15 cellular contexts compared by ENCODE assay signal in genomic region chr10:76382381-76382851, GRCh38.
DNase-seq lines count a peak whose midpoint lies in the region; ATAC-seq, FAIRE-seq and TF ChIP-seq lines count a peak whose summit lies in the region.
"Had no signal": no experiment of that assay in that cellular context is flagged by ENCODE, and none has a peak within 500 bp of the region (broad histone marks: within the 10 kb centered on the region; RNA-seq: fewer than 3 reads in every experiment).

No MANE protein-coding gene starts in this region.

- no peaks in the 10 kb centered on the region for H3K27me3 ChIP-seq in small intestine (ENCODE audit: control insufficient read depth in 2 of 2, insufficient read depth in 2 of 2, low read length in 2 of 2)
- H3K27me3 ChIP-seq: ascending aorta, Peyer's patch had no signal

- no peak overlapping the region for H3K27ac ChIP-seq in small intestine (ENCODE audit: low read depth in 1 of 2, low read length in 1 of 2)
- H3K27ac ChIP-seq: ascending aorta, Peyer's patch had no signal

- no peaks in the 10 kb centered on the region for H3K9me3 ChIP-seq in small intestine (ENCODE audit: control insufficient read depth, low read depth)
- H3K9me3 ChIP-seq: ascending aorta, Peyer's patch had no signal

- peak overlapping the region; percentile 77 for H3K27ac Mint-ChIP-seq in osteocyte (ENCODE audit: unreplicated experiment)
- H3K27ac Mint-ChIP-seq: natural killer cell treated with Interleukin-12 subunit alpha and Interleukin-12 subunit beta and Interleukin-15 and Interleukin-18, amount 100 ng/mL, for 72 hours; WTC11 had no signal

- no peak for FAIRE-seq in small intestine (lab: Jason Lieb, UNC)
- FAIRE-seq: GM19239, K562 had no signal

- no peak overlapping the region for H3K4me3 ChIP-seq in small intestine (ENCODE audit: low read depth in 1 of 2, low read length in 2 of 2)
- H3K4me3 ChIP-seq: ascending aorta, K562, Peyer's patch had no signal

- 62 to 87% (median 78%) methylated on average over 2 of the region's 2 CpGs for WGBS in small intestine, 3 donors

- no peak for ATAC-seq in GM18502 (IDR thresholded peaks at IDR 0.05; ENCODE audit: poor library complexity, unreplicated experiment)
- ATAC-seq: K562; natural killer cell treated with Interleukin-12 subunit alpha and Interleukin-12 subunit beta and Interleukin-15 and Interleukin-18, amount 100 ng/mL, for 72 hours; WTC11 had no signal

- H3K4me3 Mint-ChIP-seq in osteocyte (ENCODE audit: unreplicated experiment), result no peak overlapping the region
- H3K4me3 Mint-ChIP-seq: natural killer cell treated with Interleukin-12 subunit alpha and Interleukin-12 subunit beta and Interleukin-15 and Interleukin-18, amount 100 ng/mL, for 72 hours; WTC11 had no signal

- no peaks in the 10 kb centered on the region for H3K27me3 Mint-ChIP-seq in osteocyte (ENCODE audit: unreplicated experiment)

- peaks cover 14% of the 10 kb centered on the region for H3K4me1 Mint-ChIP-seq in osteocyte (ENCODE audit: unreplicated experiment)

- no peaks in the 10 kb centered on the region for H3K36me3 ChIP-seq in small intestine (ENCODE audit: control insufficient read depth in 2 of 2, insufficient read depth in 2 of 2, low read length in 2 of 2)
- H3K36me3 ChIP-seq: ascending aorta, Peyer's patch had no signal

- H3K9me3 Mint-ChIP-seq in osteocyte (ENCODE audit: unreplicated experiment), result peaks cover 13% of the 10 kb centered on the region

- H3K36me3 Mint-ChIP-seq in osteocyte (ENCODE audit: unreplicated experiment), result peaks cover 6% of the 10 kb centered on the region
- H3K36me3 Mint-ChIP-seq: WTC11 had no signal

- H3K4me1 ChIP-seq in small intestine (ENCODE audit: control insufficient read depth in 2 of 2, insufficient read depth in 1 of 2, low read depth in 1 of 2, low read length in 1 of 2), result no peaks in the 10 kb centered on the region
- H3K4me1 ChIP-seq: ascending aorta, Peyer's patch had no signal

- DNase-seq in EL (peak; percentile 90), NOMO-1 treated with dmso at 0.1 percent for 144 hours (lab: John Stamatoyannopoulos, UW; ENCODE audit: unreplicated experiment) (peak; percentile 74), fibroblast of gingiva (ENCODE audit: low read depth) (peak; percentile 98), osteocyte (ENCODE audit: extremely low spot score, unreplicated experiment) (no peak), NCI-H345 treated with DMSO at 0.1 percent for 48 hours (lab: John Stamatoyannopoulos, UW; ENCODE audit: unreplicated experiment) (no peak), small intestine (no peak), KG1 (lab: John Stamatoyannopoulos, UW) (no peak)
- DNase-seq: activated T-cell treated with anti-CD3 and anti-CD28 coated beads, Interleukin-2, amount 50 U/mL, for 48 hours; Peyer's patch had no signal

- no peak for TF ChIP-seq CTCF in osteocyte (IDR thresholded peaks at IDR 0.05)

Comparison
In these comparisons a context has a peak if more than half of its experiments do, and no peak if none do; other contexts are left out.
1. DNase-seq: peak in EL (single experiment), NOMO-1 treated with dmso at 0.1 percent for 144 hours (single experiment) and fibroblast of gingiva (single experiment); none in osteocyte (single experiment), NCI-H345 treated with DMSO at 0.1 percent for 48 hours (single experiment), small intestine (single experiment) and KG1 (single experiment).